ENCODE assay signal across 21 cellular contexts in the genomic region with DNA sequence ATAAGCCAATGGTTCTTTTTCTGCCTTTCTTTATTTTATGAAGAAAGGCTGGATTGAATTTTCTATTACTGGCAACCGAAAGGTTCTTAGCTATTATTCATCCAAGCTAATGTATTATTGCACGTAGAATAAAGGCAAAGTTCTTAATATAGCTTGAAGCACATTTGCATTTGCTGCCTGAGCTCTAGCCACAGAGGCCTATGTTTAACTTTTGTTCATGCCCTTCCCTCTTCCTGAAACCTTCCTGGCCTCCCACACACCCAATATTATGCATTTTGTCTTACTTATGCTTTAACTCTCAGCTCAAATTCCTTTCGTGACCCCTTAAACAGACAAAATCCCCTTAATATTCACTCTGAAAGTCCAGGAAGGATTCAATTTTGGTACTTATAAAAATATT.
A peak's percentile ranks its signal among the peaks of the same experiment; 100 is the strongest.
DNase-seq lines count a peak whose midpoint lies in the region; ATAC-seq and TF ChIP-seq lines count a peak whose summit lies in the region.
"Had no signal": no experiment of that assay in that cellular context is flagged by ENCODE, and none has a peak within 500 bp of the region (broad histone marks: within the 10 kb centered on the region; RNA-seq: fewer than 3 reads in every experiment).

No MANE protein-coding gene starts in this region.

- peaks cover 2% of the 10 kb centered on the region for H3K36me3 Mint-ChIP-seq in activated B cell treated with CpG ODN at 0.5 μM for 24 hours (ENCODE audit: low read depth)
- peaks cover 4% of the 10 kb centered on the region for H3K36me3 Mint-ChIP-seq in stimulated activated memory B cell treated with anti-CD40 and anti-IgM and Interleukin-4, amounts not matched to agents 10 μg/mL and 1 μg/mL and 100 μg/mL, for 72 hours

- no peaks in the 10 kb centered on the region for H3K27me3 Mint-ChIP-seq in activated B cell treated with CpG ODN at 0.5 μM for 24 hours
- H3K27me3 Mint-ChIP-seq in stimulated activated memory B cell treated with anti-CD40 and anti-IgM and Interleukin-4, amounts not matched to agents 10 μg/mL and 1 μg/mL and 100 μg/mL, for 72 hours, result no peaks in the 10 kb centered on the region
- H3K27me3 Mint-ChIP-seq: CD4-positive, CD25-positive, alpha-beta regulatory T cell; dendritic cell treated with granulocyte-macrophage colony-stimulating factor and Interleukin-4, amounts not matched to agents 40 ng/mL and 50 ng/mL, for 4 days; stimulated activated naive CD8-positive, alpha-beta T cell treated with anti-CD3 and anti-CD28 coated beads, Interleukin-15, amount 100 ng/mL, for 72 hours had no signal

- CTCF ChIA-PET in activated B cell treated with CpG ODN at 0.5 μM for 24 hours (lab: Charles Lee), result no interaction called here

- no peak for DNase-seq in activated B cell treated with CpG ODN at 0.5 μM for 24 hours
- DNase-seq in stimulated activated CD8-positive, alpha-beta memory T cell treated with anti-CD3 and anti-CD28 coated beads, Interleukin-4, amount 100 ng/mL, for 48 hours, result no peak
- DNase-seq in cardiac septum (ENCODE audit: low spot score), result no peak
- DNase-seq in mesenteric fat pad (ENCODE audit: low spot score), result no peak
- DNase-seq: activated naive CD4-positive, alpha-beta T cell treated with anti-CD3 and anti-CD28 coated beads, Interleukin-2, amount 50 U/mL, for 16 hours; CD4-positive, CD25-positive, alpha-beta regulatory T cell; left ventricle myocardium inferior; NCI-H1092 treated with DMSO at 0.1 percent for 48 hours; NCI-H187 treated with DMSO at 0.1 percent for 48 hours; NCI-H69; posterior cingulate gyrus; RPMI8226; stimulated activated naive CD8-positive, alpha-beta T cell treated with anti-CD3 and anti-CD28 coated beads, Interleukin-15, amount 100 ng/mL, for 72 hours; tibial artery had no signal

- TF ChIP-seq CTCF in activated B cell treated with CpG ODN at 0.5 μM for 24 hours (IDR thresholded peaks at IDR 0.05), result no peak

- peaks cover 17% of the 10 kb centered on the region for H3K9me3 Mint-ChIP-seq in activated B cell treated with CpG ODN at 0.5 μM for 24 hours
- H3K9me3 Mint-ChIP-seq in stimulated activated memory B cell treated with anti-CD40 and anti-IgM and Interleukin-4, amounts not matched to agents 10 μg/mL and 1 μg/mL and 100 μg/mL, for 72 hours, result peaks cover 9% of the 10 kb centered on the region

- peak overlapping the region; percentile 50 for H3K27ac Mint-ChIP-seq in activated B cell treated with CpG ODN at 0.5 μM for 24 hours
- peak overlapping the region; percentile 75 for H3K27ac Mint-ChIP-seq in stimulated activated memory B cell treated with anti-CD40 and anti-IgM and Interleukin-4, amounts not matched to agents 10 μg/mL and 1 μg/mL and 100 μg/mL, for 72 hours
- H3K27ac Mint-ChIP-seq: activated T-helper 1 cell treated with anti-CD3 and anti-CD28 coated beads, Interleukin-12 subunit alpha, Interleukin-12 subunit beta, Interleukin-2, Interleukin-4 antibody, amounts not matched to agents 30 ng/mL and 10 ng/mL and 1 ng/mL, durations not matched to agents 14 hours and 24 hours and 36 hours; CD4-positive, CD25-positive, alpha-beta regulatory T cell; dendritic cell treated with granulocyte-macrophage colony-stimulating factor and Interleukin-4, amounts not matched to agents 40 ng/mL and 50 ng/mL, for 4 days; stimulated activated naive CD8-positive, alpha-beta T cell treated with anti-CD3 and anti-CD28 coated beads, Interleukin-15, amount 100 ng/mL, for 72 hours had no signal

- ATAC-seq in GM18517 (IDR thresholded peaks at IDR 0.05; ENCODE audit: unreplicated experiment) (peak; percentile 49), HG03442 (IDR thresholded peaks at IDR 0.05; ENCODE audit: unreplicated experiment) (peak; percentile 44), activated B cell treated with CpG ODN at 0.5 μM for 24 hours (ENCODE audit: low read depth) (no peak)
- no peak for ATAC-seq in stimulated activated memory B cell treated with anti-CD40 and anti-IgM and Interleukin-4, amounts not matched to agents 10 μg/mL and 1 μg/mL and 100 μg/mL, for 72 hours
- ATAC-seq: gastroesophageal sphincter; stimulated activated naive CD8-positive, alpha-beta T cell treated with anti-CD3 and anti-CD28 coated beads, Interleukin-15, amount 100 ng/mL, for 72 hours had no signal

- intact Hi-C loops in activated B cell treated with CpG ODN at 0.5 μM for 24 hours (cut with micrococcal nuclease) (no loop called here), cardiac septum (cut with DNase I) (no loop called here)

- H3K4me1 Mint-ChIP-seq in activated B cell treated with CpG ODN at 0.5 μM for 24 hours, result peaks cover 30% of the 10 kb centered on the region
- peaks cover 32% of the 10 kb centered on the region for H3K4me1 Mint-ChIP-seq in stimulated activated memory B cell treated with anti-CD40 and anti-IgM and Interleukin-4, amounts not matched to agents 10 μg/mL and 1 μg/mL and 100 μg/mL, for 72 hours
- H3K4me1 Mint-ChIP-seq: stimulated activated naive CD8-positive, alpha-beta T cell treated with anti-CD3 and anti-CD28 coated beads, Interleukin-15, amount 100 ng/mL, for 72 hours had no signal

- peak overlapping the region; percentile 9 for H3K4me3 Mint-ChIP-seq in activated B cell treated with CpG ODN at 0.5 μM for 24 hours
- peak overlapping the region; percentile 37 for H3K4me3 Mint-ChIP-seq in stimulated activated memory B cell treated with anti-CD40 and anti-IgM and Interleukin-4, amounts not matched to agents 10 μg/mL and 1 μg/mL and 100 μg/mL, for 72 hours
- H3K4me3 Mint-ChIP-seq: activated T-helper 1 cell treated with anti-CD3 and anti-CD28 coated beads, Interleukin-12 subunit alpha, Interleukin-12 subunit beta, Interleukin-2, Interleukin-4 antibody, amounts not matched to agents 30 ng/mL and 10 ng/mL and 1 ng/mL, durations not matched to agents 14 hours and 24 hours and 36 hours; CD4-positive, CD25-positive, alpha-beta regulatory T cell; dendritic cell treated with granulocyte-macrophage colony-stimulating factor and Interleukin-4, amounts not matched to agents 40 ng/mL and 50 ng/mL, for 4 days; neural crest cell; stimulated activated naive CD8-positive, alpha-beta T cell treated with anti-CD3 and anti-CD28 coated beads, Interleukin-15, amount 100 ng/mL, for 72 hours had no signal

- POLR2A ChIA-PET in activated B cell treated with CpG ODN at 0.5 μM for 24 hours (lab: Charles Lee), result no interaction called here

Comparison
In these comparisons a context has a peak if more than half of its experiments do, and no peak if none do; other contexts are left out.
1. ATAC-seq: peak in GM18517 (single experiment) and HG03442 (single experiment); none in activated B cell treated with CpG ODN at 0.5 μM for 24 hours (single experiment) and stimulated activated memory B cell treated with anti-CD40 and anti-IgM and Interleukin-4, amounts not matched to agents 10 μg/mL and 1 μg/mL and 100 μg/mL, for 72 hours (single experiment).